Comparison of ENCODE assay signal across 1 cellular context in the genomic region with DNA sequence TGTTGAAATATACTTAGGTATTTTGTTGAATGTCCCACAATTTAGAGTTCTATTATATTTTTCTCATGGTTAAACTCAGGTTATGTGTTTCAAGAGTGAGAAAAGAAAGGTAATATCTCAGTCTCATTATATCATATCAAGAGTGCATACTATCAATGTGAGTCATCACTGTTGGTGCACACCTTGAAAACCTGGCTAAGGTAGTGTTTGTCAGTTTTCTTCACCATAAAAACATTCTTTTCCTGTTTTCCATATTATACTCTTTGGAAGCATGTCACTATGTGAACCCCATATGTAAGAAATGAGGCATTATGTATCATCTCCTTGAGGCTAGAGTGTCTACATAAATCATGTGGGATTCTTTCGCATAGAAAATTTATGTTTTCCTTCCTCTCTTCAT.
TF ChIP-seq lines count a peak whose summit lies in the region.

No MANE protein-coding gene starts in this region.

TF ChIP-seq in HCT116, 20 proteins besides CTCF, POLR2A, EP300 and RAD21:
- TF ChIP-seq, protein P1, sequence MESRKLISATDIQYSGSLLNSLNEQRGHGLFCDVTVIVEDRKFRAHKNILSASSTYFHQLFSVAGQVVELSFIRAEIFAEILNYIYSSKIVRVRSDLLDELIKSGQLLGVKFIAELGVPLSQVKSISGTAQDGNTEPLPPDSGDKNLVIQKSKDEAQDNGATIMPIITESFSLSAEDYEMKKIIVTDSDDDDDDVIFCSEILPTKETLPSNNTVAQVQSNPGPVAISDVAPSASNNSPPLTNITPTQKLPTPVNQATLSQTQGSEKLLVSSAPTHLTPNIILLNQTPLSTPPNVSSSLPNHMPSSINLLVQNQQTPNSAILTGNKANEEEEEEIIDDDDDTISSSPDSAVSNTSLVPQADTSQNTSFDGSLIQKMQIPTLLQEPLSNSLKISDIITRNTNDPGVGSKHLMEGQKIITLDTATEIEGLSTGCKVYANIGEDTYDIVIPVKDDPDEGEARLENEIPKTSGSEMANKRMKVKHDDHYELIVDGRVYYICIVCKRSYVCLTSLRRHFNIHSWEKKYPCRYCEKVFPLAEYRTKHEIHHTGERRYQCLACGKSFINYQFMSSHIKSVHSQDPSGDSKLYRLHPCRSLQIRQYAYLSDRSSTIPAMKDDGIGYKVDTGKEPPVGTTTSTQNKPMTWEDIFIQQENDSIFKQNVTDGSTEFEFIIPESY (IDR thresholded peaks at IDR 0.05; ENCODE audit: extremely low read depth, insufficient replicate concordance, low read length): no peak
- 0 out of 2 replicates have a peak, but pooled peaks have one; percentile 17 for TF ChIP-seq FOSL1 (IDR thresholded peaks at IDR 0.05; ENCODE audit: low read depth)
